ENCODE assay signal across 17 cellular contexts in the genomic region with DNA sequence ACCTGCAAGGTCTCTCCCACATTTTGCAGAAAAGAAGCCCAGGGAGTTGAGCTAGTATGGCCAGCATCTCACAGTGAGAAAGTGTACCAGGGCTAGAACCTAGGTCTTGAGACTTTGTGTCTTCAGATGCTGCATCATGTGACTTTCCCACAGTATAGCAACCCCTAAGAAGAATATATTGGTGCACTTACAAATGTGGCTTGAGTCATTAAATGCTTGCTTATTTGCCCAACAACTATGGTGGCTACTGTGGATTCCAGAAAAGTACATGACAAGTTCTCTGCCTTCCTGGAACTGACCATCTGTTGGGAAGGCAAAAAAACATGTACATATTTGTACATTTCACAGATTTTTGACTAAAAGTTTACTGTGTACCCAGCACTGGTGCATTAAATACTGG. TPM values are rescaled to one million over a fixed set of nuclear protein-coding genes. Genes with fewer than 3 reads are reported as not detected.
DNase-seq lines count a peak whose midpoint lies in the region; ATAC-seq and TF ChIP-seq lines count a peak whose summit lies in the region.
"Had no signal": no experiment of that assay in that cellular context is flagged by ENCODE, and none has a peak within 500 bp of the region (broad histone marks: within the 10 kb centered on the region; RNA-seq: fewer than 3 reads in every experiment).

No MANE protein-coding gene starts in this region.

- ATAC-seq in GM21723 (IDR thresholded peaks at IDR 0.05; ENCODE audit: unreplicated experiment), result no peak
- ATAC-seq: A549, PC-3 had no signal

- TF ChIP-seq EP300 in stomach (IDR thresholded peaks at IDR 0.05), result no peak

- H3K4me1 ChIP-seq in stomach (peaks cover 0 to 26% (median 14%) of the 10 kb centered on the region in 4 donors), ascending aorta (no peaks in the 10 kb centered on the region)
- H3K4me1 ChIP-seq: A549 had no signal

- H3K27me3 ChIP-seq in stomach (no peaks in the 10 kb centered on the region), ascending aorta (no peaks in the 10 kb centered on the region)

- H3K36me3 ChIP-seq in stomach (peaks cover 0 to 53% (median 8%) of the 10 kb centered on the region in 4 donors), ascending aorta (no peaks in the 10 kb centered on the region)

- TF ChIP-seq POLR2A in stomach (IDR thresholded peaks at IDR 0.05), result no peak

- no peak overlapping the region for H3K4me3 ChIP-seq in choroid plexus epithelial cell (ENCODE audit: low read depth, low read length)
- no peak overlapping the region for H3K4me3 ChIP-seq in stomach
- no peak overlapping the region for H3K4me3 ChIP-seq in ascending aorta
- H3K4me3 ChIP-seq: A549 had no signal

- DNase-seq in HCEC 1CT (peak; percentile 45), choroid plexus epithelial cell (ENCODE audit: low read depth) (peak; percentile 56), iris pigment epithelial cell (ENCODE audit: low read depth) (peak; percentile 56), stomach (no peak), ascending aorta (ENCODE audit: low spot score in 2 of 2) (no peak)
- DNase-seq in stimulated activated naive CD4-positive, alpha-beta T cell treated with Interleukin-2 at 50 U/mL for 16 hours (lab: John Stamatoyannopoulos, UW), result no peak
- DNase-seq: KG1, NCI-H1417 treated with DMSO at 0.1 percent for 48 hours, NCI-H1930, NCI-H226, NCI-H524, PC-3, RPMI8226, SHP77 treated with DMSO at 0.1 percent for 48 hours had no signal

- TF ChIP-seq CTCF in choroid plexus epithelial cell (conservative IDR thresholded peaks at IDR 0.05; ENCODE audit: low read depth, low read length) (no peak), stomach (IDR thresholded peaks at IDR 0.05) (no peak), ascending aorta (IDR thresholded peaks at IDR 0.05) (no peak)

- H3K9me3 ChIP-seq in stomach (no peaks in the 10 kb centered on the region), ascending aorta (no peaks in the 10 kb centered on the region)
- H3K9me3 ChIP-seq: A549 had no signal

- intact Hi-C loops in stomach (cut with DNase I; ENCODE audit: low total_unique reads), result no loop called here
- intact Hi-C loops in ascending aorta (cut with DNase I), result no loop called here

- H3K27ac ChIP-seq in stomach, result peak overlapping the region in 3 of 5 donors; percentile 7 to 85 (median 80)
- no peak overlapping the region for H3K27ac ChIP-seq in ascending aorta
- H3K27ac ChIP-seq: A549, C4-2B had no signal

RNA-seq across cellular contexts. Expression of a gene that starts 55.0 kb away (rescaled TPM):
- 10 to 100 TPM in 4 of 5 donors, 1 to 10 TPM in 1; 4.7 to 85.7 (median 22.9) TPM for total RNA-seq in stomach
- polyA plus RNA-seq in stomach, result 10 to 100 TPM in 1 of 3 donors, 1 to 10 TPM in 2; 7.0 to 10.8 (median 7.5) TPM
- total RNA-seq in ascending aorta, result 10.3 TPM

Comparison
In these comparisons a context has a peak if more than half of its experiments do, and no peak if none do; other contexts are left out.
1. DNase-seq: peak in HCEC 1CT (single experiment), choroid plexus epithelial cell (single experiment) and iris pigment epithelial cell (single experiment); none in stomach (single experiment), ascending aorta (0 of 2) and stimulated activated naive CD4-positive, alpha-beta T cell treated with Interleukin-2 at 50 U/mL for 16 hours (single experiment).
2. H3K27ac ChIP-seq: peak in stomach (3 of 5); none in ascending aorta (0 of 2).